ENCODE assay signal across 19 cellular contexts in genomic region chr22:46351131-46351735, GRCh38.
"Had no signal": no experiment of that assay in that cellular context is flagged by ENCODE, and none has a peak within 500 bp of the region (broad histone marks: within the 10 kb centered on the region; RNA-seq: fewer than 3 reads in every experiment).

No MANE protein-coding gene starts in this region.

- H3K9me3 Mint-ChIP-seq: activated CD4-positive, alpha-beta memory T cell treated with anti-CD3 and anti-CD28 coated beads for 36 hours; activated naive CD8-positive, alpha-beta T cell treated with anti-CD3 and anti-CD28 coated beads for 36 hours; central memory CD8-positive, alpha-beta T cell; mesothelial cell of epicardium; nephron; T-cell; type B pancreatic cell; WTC11 had no signal

- H3K9me3 ChIP-seq: gastrocnemius medialis, heart left ventricle, testis had no signal

- H3K4me3 ChIP-seq: gastrocnemius medialis, heart left ventricle, testis had no signal

- H3K27ac ChIP-seq: brain microvascular endothelial cell, gastrocnemius medialis, testis had no signal

- H3K4me1 ChIP-seq: testis had no signal

- H3K27me3 ChIP-seq: brain microvascular endothelial cell, gastrocnemius medialis, heart left ventricle, testis had no signal

- H3K4me3 Mint-ChIP-seq: activated CD4-positive, alpha-beta memory T cell treated with anti-CD3 and anti-CD28 coated beads for 36 hours; activated naive CD8-positive, alpha-beta T cell treated with anti-CD3 and anti-CD28 coated beads for 36 hours; central memory CD8-positive, alpha-beta T cell; mesothelial cell of epicardium; nephron; T-cell; type B pancreatic cell; WTC11 had no signal

- H3K27ac Mint-ChIP-seq: activated CD4-positive, alpha-beta memory T cell treated with anti-CD3 and anti-CD28 coated beads for 36 hours; activated naive CD8-positive, alpha-beta T cell treated with anti-CD3 and anti-CD28 coated beads for 36 hours; mesothelial cell of epicardium; nephron; T-cell; WTC11 had no signal

- DNase-seq: activated CD4-positive, alpha-beta memory T cell treated with anti-CD3 and anti-CD28 coated beads for 36 hours; activated CD4-positive, alpha-beta T cell treated with anti-CD3 and anti-CD28 coated beads for 4 hours; activated naive CD4-positive, alpha-beta T cell; activated naive CD8-positive, alpha-beta T cell treated with anti-CD3 and anti-CD28 coated beads for 36 hours; amniotic stem cell; brain microvascular endothelial cell; cortex of kidney; gastrocnemius medialis; occipital lobe; retina; T-cell; testis had no signal

- H3K4me1 Mint-ChIP-seq: activated naive CD8-positive, alpha-beta T cell treated with anti-CD3 and anti-CD28 coated beads for 36 hours; T-cell; WTC11 had no signal

- ATAC-seq: esophagus mucosa, gastrocnemius medialis, heart left ventricle, T-cell, WTC11 had no signal

- H3K27me3 Mint-ChIP-seq: activated CD4-positive, alpha-beta memory T cell treated with anti-CD3 and anti-CD28 coated beads for 36 hours; activated naive CD8-positive, alpha-beta T cell treated with anti-CD3 and anti-CD28 coated beads for 36 hours; central memory CD8-positive, alpha-beta T cell; T-cell; type B pancreatic cell had no signal
